In genomic region chr16:21589551-21589950, GRCh38 we compare ENCODE assay signal across 14 cellular contexts.
"Had no signal": no experiment of that assay in that cellular context is flagged by ENCODE, and none has a peak within 500 bp of the region (broad histone marks: within the 10 kb centered on the region; RNA-seq: fewer than 3 reads in every experiment).

No MANE protein-coding gene starts in this region.

- H3K4me3 ChIP-seq: lung, suprapubic skin had no signal

- H3K36me3 ChIP-seq: brain microvascular endothelial cell, suprapubic skin had no signal

- ATAC-seq: stimulated activated naive CD8-positive, alpha-beta T cell treated with anti-CD3 and anti-CD28 coated beads, Interleukin-15, amount 100 ng/mL, for 72 hours had no signal

- H3K27me3 ChIP-seq: brain microvascular endothelial cell, suprapubic skin had no signal

- DNase-seq: activated B cell treated with CpG ODN at 0.5 μM for 24 hours; activated CD4-positive, alpha-beta memory T cell treated with anti-CD3 and anti-CD28 coated beads, Interleukin-2, amount 10 ng/mL, durations not matched to agents 7 days and 5 days; activated CD4-positive, alpha-beta T cell treated with anti-CD3 and anti-CD28 coated beads for 4 hours; activated naive CD4-positive, alpha-beta T cell treated with anti-CD3 and anti-CD28 coated beads for 36 hours; activated T-cell treated with anti-CD3 and anti-CD28 coated beads, Interleukin-2, amount 50 U/mL, for 24 hours; anterior cingulate cortex; brain microvascular endothelial cell; central memory CD4-positive, alpha-beta T cell; endodermal cell; nucleus accumbens; retina; stimulated activated naive CD8-positive, alpha-beta T cell treated with anti-CD3 and anti-CD28 coated beads, Interleukin-15, amount 100 ng/mL, for 72 hours had no signal

- H3K9me3 ChIP-seq: suprapubic skin had no signal

- H3K27ac ChIP-seq: brain microvascular endothelial cell, suprapubic skin had no signal
